ENCODE assay signal across 1 cellular context in genomic region chr19:57389194-57389729, GRCh38.
TF ChIP-seq lines count a peak whose summit lies in the region.

No MANE protein-coding gene starts in this region.

TF ChIP-seq in HepG2, 621 proteins besides CTCF, POLR2A, EP300 and RAD21 (continued from another document):
- TF ChIP-seq THAP9 (CRISPR knock-in tag; IDR thresholded peaks at IDR 0.05; ENCODE audit: borderline replicate concordance) (no peak), ZFP36L1 (CRISPR knock-in tag; IDR thresholded peaks at IDR 0.05) (no peak), DNMT1 (CRISPR knock-in tag; IDR thresholded peaks at IDR 0.05) (no peak), NCOR1 (IDR thresholded peaks at IDR 0.05; ENCODE audit: borderline replicate concordance, low read length) (no peak), NFATC3 (CRISPR knock-in tag; IDR thresholded peaks at IDR 0.05) (no peak), DNMT3B (CRISPR knock-in tag; conservative IDR thresholded peaks at IDR 0.05) (no peak), ZNF737 (CRISPR knock-in tag; IDR thresholded peaks at IDR 0.05; ENCODE audit: borderline replicate concordance) (no peak), ZBTB42 (CRISPR knock-in tag; IDR thresholded peaks at IDR 0.05) (0 out of 2 replicates have a peak, but pooled peaks have one; percentile 21), ZNF781 (CRISPR knock-in tag; IDR thresholded peaks at IDR 0.05; ENCODE audit: borderline replicate concordance, not compliant biosample characterization) (no peak), HES4 (CRISPR knock-in tag; IDR thresholded peaks at IDR 0.05; ENCODE audit: borderline replicate concordance) (no peak), LCORL (IDR thresholded peaks at IDR 0.05) (no peak), LCORL (CRISPR knock-in tag; IDR thresholded peaks at IDR 0.05) (peak; percentile 38; the same call in 1 of the 2 replicates), ELF4 (CRISPR knock-in tag; IDR thresholded peaks at IDR 0.05; ENCODE audit: borderline replicate concordance) (peak; percentile 54; the same call in 1 of the 2 replicates), CENPX (CRISPR knock-in tag; IDR thresholded peaks at IDR 0.05) (no peak), BORCS8-MEF2B (CRISPR knock-in tag; IDR thresholded peaks at IDR 0.05) (0 out of 2 replicates have a peak, but pooled peaks have one; percentile 7), ZNF652 (CRISPR knock-in tag; IDR thresholded peaks at IDR 0.05; ENCODE audit: borderline replicate concordance, low read depth) (0 out of 2 replicates have a peak, but pooled peaks have one; percentile 7), EHMT2 (IDR thresholded peaks at IDR 0.05; ENCODE audit: borderline replicate concordance, low read depth, low read length) (no peak; the same call in 1 of the 2 replicates), RBFOX2 (IDR thresholded peaks at IDR 0.05; ENCODE audit: low read depth, low read length) (no peak), CEBPZ (IDR thresholded peaks at IDR 0.05; ENCODE audit: low read length) (0 out of 2 replicates have a peak, but pooled peaks have one; percentile 23), GABPB1 (CRISPR knock-in tag; IDR thresholded peaks at IDR 0.05) (no peak), ZFP90 (CRISPR knock-in tag; IDR thresholded peaks at IDR 0.05; ENCODE audit: borderline replicate concordance) (0 out of 2 replicates have a peak, but pooled peaks have one; percentile 17), RNF2 (conservative IDR thresholded peaks at IDR 0.05; ENCODE audit: low read depth) (no peak), NAIF1 (CRISPR knock-in tag; IDR thresholded peaks at IDR 0.05; ENCODE audit: borderline replicate concordance) (no peak), REPIN1 (CRISPR knock-in tag; IDR thresholded peaks at IDR 0.05; ENCODE audit: borderline replicate concordance, low read depth) (0 out of 2 replicates have a peak, but pooled peaks have one; percentile 31), ZNF160 (CRISPR knock-in tag; IDR thresholded peaks at IDR 0.05) (no peak), HIC2 (CRISPR knock-in tag; IDR thresholded peaks at IDR 0.05; ENCODE audit: low read depth) (no peak), ZFAT (CRISPR knock-in tag; conservative IDR thresholded peaks at IDR 0.05) (no peak), ZBTB4 (CRISPR knock-in tag; IDR thresholded peaks at IDR 0.05; ENCODE audit: borderline replicate concordance) (no peak), TRIM24 (CRISPR knock-in tag; IDR thresholded peaks at IDR 0.05) (no peak), ZNF296 (CRISPR knock-in tag; conservative IDR thresholded peaks at IDR 0.05) (no peak), SPEN (CRISPR knock-in tag; IDR thresholded peaks at IDR 0.05; ENCODE audit: low read depth) (no peak), POLR2AphosphoS5 (IDR thresholded peaks at IDR 0.05; ENCODE audit: low read depth, low read length) (0 out of 2 replicates have a peak, but pooled peaks have one; percentile 26), MTF2 (CRISPR knock-in tag; IDR thresholded peaks at IDR 0.05; ENCODE audit: borderline replicate concordance) (no peak), ZNF761 (CRISPR knock-in tag; conservative IDR thresholded peaks at IDR 0.05) (no peak), KAT7 (CRISPR knock-in tag; IDR thresholded peaks at IDR 0.05; ENCODE audit: borderline replicate concordance) (no peak), DMAP1 (CRISPR knock-in tag; IDR thresholded peaks at IDR 0.05) (no peak), ZBTB49 (CRISPR knock-in tag; IDR thresholded peaks at IDR 0.05; ENCODE audit: borderline replicate concordance) (no peak), ZFP62 (CRISPR knock-in tag; IDR thresholded peaks at IDR 0.05) (no peak), ZNF572 (CRISPR knock-in tag; IDR thresholded peaks at IDR 0.05) (no peak), ATF6 (CRISPR knock-in tag; conservative IDR thresholded peaks at IDR 0.05) (no peak), SETDB1 (CRISPR knock-in tag; IDR thresholded peaks at IDR 0.05; ENCODE audit: borderline replicate concordance) (no peak)
